In genomic region chr2:9753276-9753600, GRCh38 we compare ENCODE assay signal across 8 cellular contexts.
DNase-seq lines count a peak whose midpoint lies in the region; ATAC-seq, FAIRE-seq and TF ChIP-seq lines count a peak whose summit lies in the region.

No MANE protein-coding gene starts in this region.

- H3K4me1 Mint-ChIP-seq in activated B cell treated with CpG ODN at 0.5 μM for 24 hours = peaks cover 21% of the 10 kb centered on the region
- peaks cover 48 to 56% of the 10 kb centered on the region in 2 donors for H3K4me1 Mint-ChIP-seq in effector memory CD8-positive, alpha-beta T cell (ENCODE audit: low read depth in 2 of 2)
- H3K4me1 Mint-ChIP-seq in naive B cell = peaks cover 12 to 16% (median 15%) of the 10 kb centered on the region in 3 donors

- peak overlapping the region; percentile 59 for H3K27ac Mint-ChIP-seq in activated B cell treated with CpG ODN at 0.5 μM for 24 hours
- H3K27ac Mint-ChIP-seq in effector memory CD8-positive, alpha-beta T cell = peak overlapping the region; percentile 92 to 95
- peak overlapping the region in 3 of 6 donors; percentile 30 to 68 (median 35) for H3K27ac Mint-ChIP-seq in naive B cell

- DNase-seq in BJ (ENCODE audit: low read depth) = peak; percentile 72
- no peak for DNase-seq in activated B cell treated with CpG ODN at 0.5 μM for 24 hours
- peak; percentile 24 to 32 (median 27) for DNase-seq in effector memory CD8-positive, alpha-beta T cell
- DNase-seq in naive B cell = no peak
- peak; percentile 90 for DNase-seq in urothelium cell line (ENCODE audit: low spot score)
- DNase-seq in DMS 273 (lab: John Stamatoyannopoulos, UW; ENCODE audit: unreplicated experiment) = no peak

- H3K9me3 Mint-ChIP-seq in activated B cell treated with CpG ODN at 0.5 μM for 24 hours (no peaks in the 10 kb centered on the region), naive B cell (peaks cover 0 to 2% (median 0%) of the 10 kb centered on the region in 7 donors)
- no peaks in the 10 kb centered on the region for H3K9me3 Mint-ChIP-seq in effector memory CD8-positive, alpha-beta T cell

- ATAC-seq in GM19397 (IDR thresholded peaks at IDR 0.05; ENCODE audit: unreplicated experiment) (peak; percentile 50), HG03521 (IDR thresholded peaks at IDR 0.05; ENCODE audit: unreplicated experiment) (peak; percentile 53), activated B cell treated with CpG ODN at 0.5 μM for 24 hours (ENCODE audit: low read depth) (peak; percentile 80), naive B cell (ENCODE audit: low read depth in 2 of 2) (peak; percentile 37 to 53)
- ATAC-seq in effector memory CD8-positive, alpha-beta T cell (replicated peaks) = peak; percentile 64

- FAIRE-seq in urothelium cell line (lab: Jason Lieb, UNC) = peak; percentile 87

- no peak overlapping the region for H3K4me3 ChIP-seq in BJ (ENCODE audit: low read depth, low read length)

- no peaks in the 10 kb centered on the region for H3K36me3 ChIP-seq in BJ (ENCODE audit: control insufficient read depth, insufficient read depth, low read length)

- TF ChIP-seq CTCF in BJ (IDR thresholded peaks at IDR 0.05; ENCODE audit: insufficient read depth, low read depth, low read length) (no peak), activated B cell treated with CpG ODN at 0.5 μM for 24 hours (IDR thresholded peaks at IDR 0.05) (no peak)

- H3K27me3 Mint-ChIP-seq in activated B cell treated with CpG ODN at 0.5 μM for 24 hours (peaks cover 34% of the 10 kb centered on the region), naive B cell (peaks cover 39 to 72% (median 55%) of the 10 kb centered on the region in 3 donors)
- H3K27me3 Mint-ChIP-seq in effector memory CD8-positive, alpha-beta T cell = no peaks in the 10 kb centered on the region

- intact Hi-C loops in activated B cell treated with CpG ODN at 0.5 μM for 24 hours (cut with micrococcal nuclease) = no loop called here

- CTCF ChIA-PET in BJ (lab: Yijun Ruan, JAX) = interaction anchor here (3.2 kb wide), 1 partner anchor 17 kb away, joined by 15 read pairs; no protein-coding TSS in a partner anchor
- CTCF ChIA-PET in activated B cell treated with CpG ODN at 0.5 μM for 24 hours (lab: Charles Lee) = no interaction called here

- peak overlapping the region; percentile 68 for H3K4me3 Mint-ChIP-seq in activated B cell treated with CpG ODN at 0.5 μM for 24 hours
- H3K4me3 Mint-ChIP-seq in effector memory CD8-positive, alpha-beta T cell = peak overlapping the region; percentile 77 to 91
- H3K4me3 Mint-ChIP-seq in naive B cell = peak overlapping the region in 4 of 8 donors; percentile 49 to 76 (median 66)

- H3K36me3 Mint-ChIP-seq in activated B cell treated with CpG ODN at 0.5 μM for 24 hours (ENCODE audit: low read depth) (no peaks in the 10 kb centered on the region), naive B cell (peaks cover 0 to 5% of the 10 kb centered on the region in 2 donors)
- peaks cover 12% of the 10 kb centered on the region for H3K36me3 Mint-ChIP-seq in effector memory CD8-positive, alpha-beta T cell (ENCODE audit: insufficient read depth)

- POLR2A ChIA-PET in BJ (lab: Charles Lee) (no interaction called here), activated B cell treated with CpG ODN at 0.5 μM for 24 hours (lab: Charles Lee) (interaction anchor here (0.6 kb wide), 1 partner anchor 1058 kb away, joined by 3 read pairs; no protein-coding TSS in a partner anchor)

- H3K27me3 ChIP-seq in BJ (ENCODE audit: control insufficient read depth, insufficient read depth, low read length) = no peaks in the 10 kb centered on the region; the same call in 1 of the 2 replicates

Comparison
In these comparisons a context has a peak if more than half of its experiments do, and no peak if none do; other contexts are left out.
1. DNase-seq: peak in BJ (single experiment), effector memory CD8-positive, alpha-beta T cell (3 of 3) and urothelium cell line (single experiment); none in activated B cell treated with CpG ODN at 0.5 μM for 24 hours (single experiment), naive B cell (single experiment) and DMS 273 (single experiment).
2. Peak in every context shown above with its lines, with median percentiles within 50 percentile points of each other: ATAC-seq.